ENCODE assay signal across 1 cellular context in genomic region chr12:67624355-67624754, GRCh38.
TF ChIP-seq lines count a peak whose summit lies in the region.

No MANE protein-coding gene starts in this region.

TF ChIP-seq in HCT116, 20 proteins besides CTCF, POLR2A, EP300 and RAD21 (continued from another document):
- TF ChIP-seq REST (IDR thresholded peaks at IDR 0.05; ENCODE audit: low read depth), result no peak
- no peak for TF ChIP-seq YY1 (IDR thresholded peaks at IDR 0.05; ENCODE audit: extremely low read depth, insufficient replicate concordance, low read depth, low read length)
- TF ChIP-seq EZH2phosphoT487 (IDR thresholded peaks at IDR 0.05; ENCODE audit: borderline replicate concordance), result no peak
- no peak for TF ChIP-seq EGR1 (IDR thresholded peaks at IDR 0.05; ENCODE audit: low read depth)
- no peak for TF ChIP-seq CEBPB (IDR thresholded peaks at IDR 0.05; ENCODE audit: low read depth)
- no peak for TF ChIP-seq FOSL1 (IDR thresholded peaks at IDR 0.05; ENCODE audit: low read depth)
- TF ChIP-seq CBX3 (IDR thresholded peaks at IDR 0.05; ENCODE audit: low read depth), result no peak
- no peak for TF ChIP-seq JUND (IDR thresholded peaks at IDR 0.05)
- no peak for TF ChIP-seq ATF3 (IDR thresholded peaks at IDR 0.05)
- TF ChIP-seq TCF7L2 (IDR thresholded peaks at IDR 0.05; ENCODE audit: borderline replicate concordance, extremely low read depth, insufficient read depth, insufficient read length), result no peak
